17 cellular contexts compared by ENCODE assay signal in genomic region chr22:30858976-30859713, GRCh38.
DNase-seq lines count a peak whose midpoint lies in the region; ATAC-seq and TF ChIP-seq lines count a peak whose summit lies in the region.
"Had no signal": no experiment of that assay in that cellular context is flagged by ENCODE, and none has a peak within 500 bp of the region (broad histone marks: within the 10 kb centered on the region; RNA-seq: fewer than 3 reads in every experiment).

No MANE protein-coding gene starts in this region.

- H3K9me3 Mint-ChIP-seq in activated T-cell treated with anti-CD3 and anti-CD28 coated beads, Interleukin-2, amount 50 U/mL, for 24 hours = peaks cover 3% of the 10 kb centered on the region

- H3K4me1 ChIP-seq in mesenchymal stem cell (ENCODE audit: control insufficient read depth, insufficient read depth, low read depth, low read length) (peaks cover 3% of the 10 kb centered on the region), suprapubic skin (no peaks in the 10 kb centered on the region)

- H3K36me3 Mint-ChIP-seq in activated T-cell treated with anti-CD3 and anti-CD28 coated beads, Interleukin-2, amount 50 U/mL, for 24 hours (ENCODE audit: low read depth) = no peaks in the 10 kb centered on the region

- peak overlapping the region; percentile 61 for H4K8ac ChIP-seq in mesenchymal stem cell (ENCODE audit: low read length)

- H3K4me1 Mint-ChIP-seq in activated T-cell treated with anti-CD3 and anti-CD28 coated beads, Interleukin-2, amount 50 U/mL, for 24 hours (ENCODE audit: low read depth) = no peaks in the 10 kb centered on the region

- H3K36me3 ChIP-seq in mesenchymal stem cell (ENCODE audit: control insufficient read depth in 1 of 2, insufficient read depth in 2 of 2, low read depth in 1 of 2, low read length in 2 of 2) (no peaks in the 10 kb centered on the region), suprapubic skin (no peaks in the 10 kb centered on the region)

- no peak overlapping the region for H3K9ac ChIP-seq in mesenchymal stem cell (ENCODE audit: low read length)
- H3K9ac ChIP-seq: BLaER1 treated with 17β-estradiol and CSF1 and Interleukin-3, amounts not matched to agents 10 nM and 100 nM had no signal

- no peak overlapping the region for H2AK5ac ChIP-seq in mesenchymal stem cell (ENCODE audit: low read length, severe bottlenecking)

- no peak overlapping the region for H3K4me3 Mint-ChIP-seq in activated T-cell treated with anti-CD3 and anti-CD28 coated beads, Interleukin-2, amount 50 U/mL, for 24 hours

- no peaks in the 10 kb centered on the region for H3K79me1 ChIP-seq in mesenchymal stem cell (replicated peaks; ENCODE audit: low read length, poor library complexity, severe bottlenecking)

- TF ChIP-seq EP300 in suprapubic skin (IDR thresholded peaks at IDR 0.05) = no peak

- H3K14ac ChIP-seq in mesenchymal stem cell (ENCODE audit: low read length in 2 of 2) = no peak overlapping the region

- TF ChIP-seq POLR2A in suprapubic skin (IDR thresholded peaks at IDR 0.05) = no peak

- H3K27me3 Mint-ChIP-seq in activated T-cell treated with anti-CD3 and anti-CD28 coated beads, Interleukin-2, amount 50 U/mL, for 24 hours = no peaks in the 10 kb centered on the region

- H3K27ac ChIP-seq in mesenchymal stem cell (ENCODE audit: low read length, poor library complexity, severe bottlenecking) = no peak overlapping the region
- H3K27ac ChIP-seq in suprapubic skin = no peak overlapping the region
- H3K27ac ChIP-seq: BLaER1 treated with 17β-estradiol and CSF1 and Interleukin-3, amounts not matched to agents 10 nM and 100 nM; PC-9; SK-N-MC had no signal

- DNase-seq in GM03348 (ENCODE audit: low spot score) (peak; percentile 2), HEK293T (ENCODE audit: extremely low spot score) (peak; percentile 5), mesenchymal stem cell (no peak), suprapubic skin (ENCODE audit: low spot score in 2 of 2) (peak; percentile 42 to 57)
- no peak for DNase-seq in activated T-cell treated with anti-CD3 and anti-CD28 coated beads, Interleukin-2, amount 50 U/mL, for 24 hours
- DNase-seq: Kasumi-1, NCI-H187 treated with DMSO at 0.1 percent for 48 hours, NCI-H446 treated with DMSO at 0.1 percent for 48 hours, NCI-H748 treated with DMSO at 0.1 percent for 48 hours, PC-9 had no signal

- ATAC-seq in GM18868 (IDR thresholded peaks at IDR 0.05; ENCODE audit: unreplicated experiment) (no peak), HG03139 (IDR thresholded peaks at IDR 0.05; ENCODE audit: unreplicated experiment) (no peak)
- ATAC-seq: GM12878, HepG2, Right ventricle myocardium inferior had no signal

- H3K4me3 ChIP-seq in mesenchymal stem cell (ENCODE audit: insufficient read depth in 1 of 2, low read depth in 1 of 2, low read length in 2 of 2) (no peak overlapping the region), suprapubic skin (no peak overlapping the region)
- H3K4me3 ChIP-seq: BLaER1 treated with 17β-estradiol and CSF1 and Interleukin-3, amounts not matched to agents 10 nM and 100 nM; GM12878; PC-9; SK-N-MC had no signal

- CTCF ChIA-PET in HEK293T (lab: Yijun Ruan, JAX) = no interaction called here

- H3K4me2 ChIP-seq in mesenchymal stem cell (ENCODE audit: low read length, poor library complexity, severe bottlenecking) = no peak overlapping the region
- H3K4me2 ChIP-seq: PC-9 had no signal

- peak overlapping the region in 1 of 2 experiments; percentile 71 for H3K23ac ChIP-seq in mesenchymal stem cell (ENCODE audit: low read length in 2 of 2)

- H2AFZ ChIP-seq in mesenchymal stem cell (ENCODE audit: low read depth, low read length) = no peak overlapping the region
- H2AFZ ChIP-seq: PC-9 had no signal

- TF ChIP-seq CTCF in suprapubic skin (IDR thresholded peaks at IDR 0.05) = no peak

- POLR2A ChIA-PET in HEK293T (lab: Yijun Ruan, JAX) = no interaction called here

- H3K4ac ChIP-seq in mesenchymal stem cell (ENCODE audit: low read depth in 1 of 2, low read length in 2 of 2) = no peak overlapping the region

- H2BK120ac ChIP-seq in mesenchymal stem cell (ENCODE audit: low read depth, low read length) = no peak overlapping the region

- no peak overlapping the region for H2BK15ac ChIP-seq in mesenchymal stem cell (ENCODE audit: low read depth, poor library complexity, severe bottlenecking)

- no peak overlapping the region for H3K18ac ChIP-seq in mesenchymal stem cell (ENCODE audit: low read depth in 1 of 2, low read length in 2 of 2)

- no peak overlapping the region for H2BK5ac ChIP-seq in mesenchymal stem cell (ENCODE audit: low read depth, low read length, poor library complexity, severe bottlenecking)

- H3K9me3 ChIP-seq in mesenchymal stem cell (ENCODE audit: control insufficient read depth, low read length) (no peaks in the 10 kb centered on the region), suprapubic skin (no peaks in the 10 kb centered on the region)

- H2BK12ac ChIP-seq in mesenchymal stem cell (ENCODE audit: low read length in 2 of 2) = no peak overlapping the region

- H4K91ac ChIP-seq in mesenchymal stem cell (ENCODE audit: low read length) = no peak overlapping the region

- H3K27ac Mint-ChIP-seq in activated T-cell treated with anti-CD3 and anti-CD28 coated beads, Interleukin-2, amount 50 U/mL, for 24 hours = no peak overlapping the region

- 93% methylated on average over 18 of the region's 18 CpGs for WGBS in mesenchymal stem cell
- WGBS in suprapubic skin = 97% methylated on average over 14 of the region's 18 CpGs

- H3K27me3 ChIP-seq in mesenchymal stem cell (ENCODE audit: control insufficient read depth in 1 of 2, insufficient read depth in 1 of 2, low read length in 2 of 2) = peaks cover 0 to 6% of the 10 kb centered on the region in 2 experiments
- no peaks in the 10 kb centered on the region for H3K27me3 ChIP-seq in suprapubic skin
- H3K27me3 ChIP-seq: BLaER1 treated with 17β-estradiol and CSF1 and Interleukin-3, amounts not matched to agents 10 nM and 100 nM had no signal

TF ChIP-seq in HEK293T, 16 proteins besides CTCF, POLR2A, EP300 and RAD21:
- no peak for TF ChIP-seq ELF4 (IDR thresholded peaks at IDR 0.05)
- no peak for TF ChIP-seq HDGF (IDR thresholded peaks at IDR 0.05; ENCODE audit: borderline replicate concordance)
- TF ChIP-seq BHLHE40 (IDR thresholded peaks at IDR 0.05; ENCODE audit: borderline replicate concordance) = no peak
- TF ChIP-seq ARNT (IDR thresholded peaks at IDR 0.05) = no peak
- TF ChIP-seq CTBP1 (IDR thresholded peaks at IDR 0.05; ENCODE audit: borderline replicate concordance) = no peak
- no peak for TF ChIP-seq SUZ12 (IDR thresholded peaks at IDR 0.05)
- no peak for TF ChIP-seq TARDBP (IDR thresholded peaks at IDR 0.05)
- no peak for TF ChIP-seq FOXA1 (IDR thresholded peaks at IDR 0.05)
- TF ChIP-seq ZNF384 (IDR thresholded peaks at IDR 0.05) = no peak
- TF ChIP-seq, protein P1, sequence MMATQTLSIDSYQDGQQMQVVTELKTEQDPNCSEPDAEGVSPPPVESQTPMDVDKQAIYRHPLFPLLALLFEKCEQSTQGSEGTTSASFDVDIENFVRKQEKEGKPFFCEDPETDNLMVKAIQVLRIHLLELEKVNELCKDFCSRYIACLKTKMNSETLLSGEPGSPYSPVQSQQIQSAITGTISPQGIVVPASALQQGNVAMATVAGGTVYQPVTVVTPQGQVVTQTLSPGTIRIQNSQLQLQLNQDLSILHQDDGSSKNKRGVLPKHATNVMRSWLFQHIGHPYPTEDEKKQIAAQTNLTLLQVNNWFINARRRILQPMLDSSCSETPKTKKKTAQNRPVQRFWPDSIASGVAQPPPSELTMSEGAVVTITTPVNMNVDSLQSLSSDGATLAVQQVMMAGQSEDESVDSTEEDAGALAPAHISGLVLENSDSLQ (IDR thresholded peaks at IDR 0.05) = no peak
- no peak for TF ChIP-seq FOXK2 (IDR thresholded peaks at IDR 0.05)
- no peak for TF ChIP-seq NFRKB (IDR thresholded peaks at IDR 0.05)
- TF ChIP-seq FOXM1 (IDR thresholded peaks at IDR 0.05; ENCODE audit: borderline replicate concordance) = no peak
- no peak for TF ChIP-seq SP1 (IDR thresholded peaks at IDR 0.05)
- no peak for TF ChIP-seq LEF1 (IDR thresholded peaks at IDR 0.05; ENCODE audit: borderline replicate concordance)
- TF ChIP-seq L3MBTL2 (conservative IDR thresholded peaks at IDR 0.05) = no peak
TF ChIP-seq in HEK293T: peak in this region for 0.

Comparison
In these comparisons a context has a peak if more than half of its experiments do, and no peak if none do; other contexts are left out.
1. DNase-seq: peak in GM03348 (single experiment), HEK293T (single experiment) and suprapubic skin (2 of 2); none in mesenchymal stem cell (single experiment) and activated T-cell treated with anti-CD3 and anti-CD28 coated beads, Interleukin-2, amount 50 U/mL, for 24 hours (single experiment).